In genomic region chr5:174065528-174066189, GRCh38 we compare ENCODE assay signal across 20 cellular contexts. TPM values are rescaled to one million over a fixed set of nuclear protein-coding genes. Genes with fewer than 3 reads are reported as not detected.
A peak's percentile ranks its signal among the peaks of the same experiment; 100 is the strongest.
DNase-seq lines count a peak whose midpoint lies in the region; ATAC-seq and TF ChIP-seq lines count a peak whose summit lies in the region.
"Had no signal": no experiment of that assay in that cellular context is flagged by ENCODE, and none has a peak within 500 bp of the region (broad histone marks: within the 10 kb centered on the region; RNA-seq: fewer than 3 reads in every experiment).

No MANE protein-coding gene starts in this region.

- no peaks in the 10 kb centered on the region for H3K27me3 Mint-ChIP-seq in glutamatergic neuron (ENCODE audit: unreplicated experiment)
- H3K27me3 Mint-ChIP-seq in activated naive CD8-positive, alpha-beta T cell treated with anti-CD3 and anti-CD28 coated beads for 36 hours, result peaks cover 36% of the 10 kb centered on the region

- no peaks in the 10 kb centered on the region for H3K36me3 Mint-ChIP-seq in glutamatergic neuron (ENCODE audit: unreplicated experiment)
- H3K36me3 Mint-ChIP-seq in activated naive CD8-positive, alpha-beta T cell treated with anti-CD3 and anti-CD28 coated beads for 36 hours, result no peaks in the 10 kb centered on the region
- H3K36me3 Mint-ChIP-seq: activated naive CD4-positive, alpha-beta T cell treated with anti-CD3 and anti-CD28 coated beads, Interleukin-2, amount 50 U/mL, for 72 hours had no signal

- DNase-seq in COLO668 (lab: John Stamatoyannopoulos, UW; ENCODE audit: unreplicated experiment), result peak; percentile 53
- DNase-seq in DMS53 treated with DMSO at 0.1 percent for 48 hours (lab: John Stamatoyannopoulos, UW; ENCODE audit: unreplicated experiment), result peak; percentile 95
- DNase-seq in NCI-H510A treated with DMSO at 0.1 percent for 48 hours (lab: John Stamatoyannopoulos, UW), result peak; percentile 84
- DNase-seq in glutamatergic neuron, result no peak
- no peak for DNase-seq in dedifferentiated amniotic fluid mesenchymal stem cell (ENCODE audit: extremely low spot score)
- DNase-seq in activated naive CD8-positive, alpha-beta T cell treated with anti-CD3 and anti-CD28 coated beads for 36 hours, result no peak
- no peak for DNase-seq in NK-92 treated with Interleukin-12 subunit alpha and Interleukin-12 subunit beta, amount 100 ng/mL, for 24 hours (lab: John Stamatoyannopoulos, UW)
- DNase-seq in left ventricle myocardium superior, result no peak
- DNase-seq: activated CD4-positive, alpha-beta T cell treated with anti-CD3 and anti-CD28 coated beads for 48 hours; DMS 273 treated with DMSO at 0.1 percent for 48 hours; GM23248; NCI-H524; nephron progenitor cell; spleen; stimulated activated CD4-positive, alpha-beta T cell treated with anti-CD3 and anti-CD28 coated beads, Interleukin-4, amount 100 ng/mL, for 24 hours; T-helper 1 cell; transverse colon had no signal

- H3K4me3 Mint-ChIP-seq in glutamatergic neuron (ENCODE audit: unreplicated experiment), result no peak overlapping the region
- H3K4me3 Mint-ChIP-seq in activated naive CD8-positive, alpha-beta T cell treated with anti-CD3 and anti-CD28 coated beads for 36 hours, result no peak overlapping the region
- H3K4me3 Mint-ChIP-seq: nephron progenitor cell; stimulated activated naive CD8-positive, alpha-beta T cell treated with anti-CD3 and anti-CD28 coated beads, Interleukin-15, Interleukin-2, amounts not matched to agents 100 ng/mL and 50 ng/mL, for 24 hours had no signal

- no peaks in the 10 kb centered on the region for H3K9me3 Mint-ChIP-seq in glutamatergic neuron (ENCODE audit: unreplicated experiment)
- H3K9me3 Mint-ChIP-seq in activated naive CD8-positive, alpha-beta T cell treated with anti-CD3 and anti-CD28 coated beads for 36 hours, result no peaks in the 10 kb centered on the region
- H3K9me3 Mint-ChIP-seq: nephron progenitor cell; stimulated activated naive CD8-positive, alpha-beta T cell treated with anti-CD3 and anti-CD28 coated beads, Interleukin-15, Interleukin-2, amounts not matched to agents 100 ng/mL and 50 ng/mL, for 24 hours had no signal

- peaks cover 15% of the 10 kb centered on the region for H3K4me1 Mint-ChIP-seq in glutamatergic neuron (ENCODE audit: low read depth, unreplicated experiment)
- no peaks in the 10 kb centered on the region for H3K4me1 Mint-ChIP-seq in activated naive CD8-positive, alpha-beta T cell treated with anti-CD3 and anti-CD28 coated beads for 36 hours

- intact Hi-C loops in left ventricle myocardium superior (cut with micrococcal nuclease), result no loop called here

- no peak for TF ChIP-seq CTCF in glutamatergic neuron (IDR thresholded peaks at IDR 0.05; ENCODE audit: partially characterized antibody, unreplicated experiment)

- H3K27ac Mint-ChIP-seq in glutamatergic neuron (ENCODE audit: unreplicated experiment), result peak overlapping the region; percentile 1
- no peak overlapping the region for H3K27ac Mint-ChIP-seq in activated naive CD8-positive, alpha-beta T cell treated with anti-CD3 and anti-CD28 coated beads for 36 hours
- H3K27ac Mint-ChIP-seq: activated naive CD4-positive, alpha-beta T cell treated with anti-CD3 and anti-CD28 coated beads, Interleukin-2, amount 50 U/mL, for 72 hours; nephron progenitor cell; stimulated activated naive CD8-positive, alpha-beta T cell treated with anti-CD3 and anti-CD28 coated beads, Interleukin-15, Interleukin-2, amounts not matched to agents 100 ng/mL and 50 ng/mL, for 24 hours had no signal

- no peak for ATAC-seq in left ventricle myocardium superior
- ATAC-seq: activated naive CD4-positive, alpha-beta T cell treated with anti-CD3 and anti-CD28 coated beads, Interleukin-2, amount 50 U/mL, for 72 hours; Right ventricle myocardium inferior had no signal

RNA-seq across cellular contexts. Expression of gene NSG2, which starts 20.2 kb away (rescaled TPM):
- total RNA-seq in glutamatergic neuron (ENCODE audit: unreplicated experiment) (233 TPM), left ventricle myocardium superior (0.27 TPM)
- total RNA-seq in activated naive CD8-positive, alpha-beta T cell treated with anti-CD3 and anti-CD28 coated beads for 36 hours, result not detected
- total RNA-seq: activated naive CD4-positive, alpha-beta T cell treated with anti-CD3 and anti-CD28 coated beads, Interleukin-2, amount 50 U/mL, for 72 hours; GM23248 had no signal

Comparison
In these comparisons a context has a peak if more than half of its experiments do, and no peak if none do; other contexts are left out.
1. DNase-seq: peak in COLO668 (single experiment), DMS53 treated with DMSO at 0.1 percent for 48 hours (single experiment) and NCI-H510A treated with DMSO at 0.1 percent for 48 hours (single experiment); none in glutamatergic neuron (single experiment), dedifferentiated amniotic fluid mesenchymal stem cell (single experiment), activated naive CD8-positive, alpha-beta T cell treated with anti-CD3 and anti-CD28 coated beads for 36 hours (single experiment), NK-92 treated with Interleukin-12 subunit alpha and Interleukin-12 subunit beta, amount 100 ng/mL, for 24 hours (single experiment) and left ventricle myocardium superior (single experiment).
2. RNA of gene NSG2, which starts 20.2 kb away (total RNA-seq): 233 TPM in glutamatergic neuron (single experiment); 0.27 TPM in left ventricle myocardium superior (single experiment) and not detected in activated naive CD8-positive, alpha-beta T cell treated with anti-CD3 and anti-CD28 coated beads for 36 hours; every median in the first group is over 100 times any median in the second.